Comparison of ENCODE assay signal across 4 cellular contexts in genomic region chrX:153110735-153111134, GRCh38. TPM values are rescaled to one million over a fixed set of nuclear protein-coding genes. Genes with fewer than 3 reads are reported as not detected.
"Had no signal": no experiment of that assay in that cellular context is flagged by ENCODE, and none has a peak within 500 bp of the region (broad histone marks: within the 10 kb centered on the region; RNA-seq: fewer than 3 reads in every experiment).

No MANE protein-coding gene starts in this region.

RNA-seq across cellular contexts. Expression of gene PNMA6A, which starts 38.5 kb away (rescaled TPM):
- total RNA-seq: HT-29 had no signal

RNA-seq across cellular contexts. Expression of gene PNMA3, which starts 54.5 kb away (rescaled TPM):
- total RNA-seq: HepG2, HT-29, IMR-90 had no signal
- polyA plus RNA-seq: HepG2, IgD-negative memory B cell had no signal
